ENCODE assay signal across 18 cellular contexts in genomic region chr9:132004323-132004722, GRCh38.
DNase-seq lines count a peak whose midpoint lies in the region; ATAC-seq and TF ChIP-seq lines count a peak whose summit lies in the region.
"Had no signal": no experiment of that assay in that cellular context is flagged by ENCODE, and none has a peak within 500 bp of the region (broad histone marks: within the 10 kb centered on the region; RNA-seq: fewer than 3 reads in every experiment).

No MANE protein-coding gene starts in this region.

- H3K27ac Mint-ChIP-seq in GM23338 = peak overlapping the region; percentile 18
- peak overlapping the region; percentile 16 for H3K27ac Mint-ChIP-seq in activated B cell treated with CpG ODN at 0.5 μM for 24 hours
- peak overlapping the region; percentile 3 for H3K27ac Mint-ChIP-seq in memory B cell

- peaks cover 8% of the 10 kb centered on the region; the same call in 2 of the 3 replicates for H3K36me3 Mint-ChIP-seq in GM23338 (ENCODE audit: low read depth)
- peaks cover 18% of the 10 kb centered on the region for H3K36me3 Mint-ChIP-seq in activated B cell treated with CpG ODN at 0.5 μM for 24 hours (ENCODE audit: low read depth)
- H3K36me3 Mint-ChIP-seq in memory B cell = peaks cover 14% of the 10 kb centered on the region

- no peaks in the 10 kb centered on the region for H3K36me3 ChIP-seq in GM23338 (ENCODE audit: insufficient read depth)
- no peaks in the 10 kb centered on the region for H3K36me3 ChIP-seq in left lung
- no peaks in the 10 kb centered on the region for H3K36me3 ChIP-seq in PC-9 (ENCODE audit: low read depth)

- no peak overlapping the region for H3K27ac ChIP-seq in GM23338 (ENCODE audit: low read depth)
- no peak overlapping the region for H3K27ac ChIP-seq in left lung
- H3K27ac ChIP-seq in PC-9 = no peak overlapping the region

- H3K4me3 Mint-ChIP-seq in GM23338 = no peak overlapping the region
- H3K4me3 Mint-ChIP-seq in activated B cell treated with CpG ODN at 0.5 μM for 24 hours = no peak overlapping the region
- no peak overlapping the region for H3K4me3 Mint-ChIP-seq in memory B cell
- H3K4me3 Mint-ChIP-seq: CD4-positive, CD25-positive, alpha-beta regulatory T cell had no signal

- H3K4me2 ChIP-seq in GM23338 (no peak overlapping the region), PC-9 (no peak overlapping the region)

- DNase-seq in GM23338 (ENCODE audit: low spot score) (no peak), activated B cell treated with CpG ODN at 0.5 μM for 24 hours (no peak), memory B cell (ENCODE audit: low spot score in 2 of 2) (no peak), amniotic stem cell (lab: John Stamatoyannopoulos, UW) (no peak), posterior cingulate gyrus (no peak), left lung (no peak), PC-9 (no peak)
- DNase-seq: CD4-positive, CD25-positive, alpha-beta regulatory T cell; COR-L47; GDM1; MM.1S; NCI-H1092; NCI-H1436 treated with DMSO at 0.1 percent for 48 hours; NCI-H2029; NCI-H526; SJCRH30 had no signal

- H3K9me3 ChIP-seq in left lung (no peaks in the 10 kb centered on the region), PC-9 (ENCODE audit: insufficient read depth, low read depth) (no peaks in the 10 kb centered on the region)
- H3K9me3 ChIP-seq: SJCRH30 had no signal

- peaks cover 52% of the 10 kb centered on the region for H3K4me1 ChIP-seq in GM23338 (ENCODE audit: insufficient read depth)
- H3K4me1 ChIP-seq in left lung = peaks cover 0 to 22% of the 10 kb centered on the region in 2 donors
- peaks cover 21% of the 10 kb centered on the region for H3K4me1 ChIP-seq in PC-9 (replicated peaks; ENCODE audit: insufficient read depth)

- H3K4me1 Mint-ChIP-seq in GM23338 (peaks cover 72% of the 10 kb centered on the region), activated B cell treated with CpG ODN at 0.5 μM for 24 hours (peaks cover 18% of the 10 kb centered on the region), memory B cell (peaks cover 17% of the 10 kb centered on the region)

- TF ChIP-seq CTCF in GM23338 (conservative IDR thresholded peaks at IDR 0.05; ENCODE audit: low read depth in 2 of 2) (no peak), activated B cell treated with CpG ODN at 0.5 μM for 24 hours (IDR thresholded peaks at IDR 0.05) (no peak), left lung (IDR thresholded peaks at IDR 0.05) (no peak), PC-9 (conservative IDR thresholded peaks at IDR 0.05) (no peak)

- H2AFZ ChIP-seq in GM23338 (no peak overlapping the region), PC-9 (no peak overlapping the region)

- POLR2A ChIA-PET in activated B cell treated with CpG ODN at 0.5 μM for 24 hours (lab: Charles Lee) (no interaction called here), PC-9 (lab: Charles Lee; ENCODE audit: unreplicated experiment) (no interaction called here)

- no TSS peak for BruUV-seq in PC-9 (replicated peaks; lab: Mats Ljungman, UMichigan)

- H3K9me3 Mint-ChIP-seq in GM23338 (no peaks in the 10 kb centered on the region; the same call in 2 of the 3 replicates), activated B cell treated with CpG ODN at 0.5 μM for 24 hours (no peaks in the 10 kb centered on the region), memory B cell (no peaks in the 10 kb centered on the region)
- H3K9me3 Mint-ChIP-seq: CD4-positive, CD25-positive, alpha-beta regulatory T cell had no signal

- H3K4me3 ChIP-seq in GM23338 (no peak overlapping the region), left lung (no peak overlapping the region), PC-9 (no peak overlapping the region)
- H3K4me3 ChIP-seq: SJCRH30 had no signal

- no peaks in the 10 kb centered on the region for H4K20me1 ChIP-seq in GM23338 (replicated peaks; ENCODE audit: insufficient read depth)
- H4K20me1 ChIP-seq in PC-9 (ENCODE audit: insufficient read depth) = peaks cover 18% of the 10 kb centered on the region

- H3K27me3 Mint-ChIP-seq in GM23338 (ENCODE audit: insufficient read depth, low read depth, poor library complexity) (peaks cover 5% of the 10 kb centered on the region), activated B cell treated with CpG ODN at 0.5 μM for 24 hours (no peaks in the 10 kb centered on the region), memory B cell (no peaks in the 10 kb centered on the region)
- H3K27me3 Mint-ChIP-seq: CD4-positive, CD25-positive, alpha-beta regulatory T cell had no signal

- no peaks in the 10 kb centered on the region for H3K9me2 ChIP-seq in GM23338 (ENCODE audit: insufficient read depth)
- no peaks in the 10 kb centered on the region for H3K9me2 ChIP-seq in PC-9 (ENCODE audit: insufficient read depth)

- H3K79me2 ChIP-seq in GM23338 (replicated peaks; ENCODE audit: insufficient read depth) (peaks cover 20% of the 10 kb centered on the region; the same call in 1 of the 2 replicates), PC-9 (ENCODE audit: low read depth) (no peaks in the 10 kb centered on the region; the same call in 1 of the 2 replicates)

- intact Hi-C loops in activated B cell treated with CpG ODN at 0.5 μM for 24 hours (cut with micrococcal nuclease) = no loop called here
- intact Hi-C loops in posterior cingulate gyrus (cut with DNase I) = no loop called here
- intact Hi-C loops in left lung (cut with DNase I) = no loop called here
- intact Hi-C loops in PC-9 (cut with micrococcal nuclease; ENCODE audit: unreplicated experiment) = no loop called here

- CTCF ChIA-PET in activated B cell treated with CpG ODN at 0.5 μM for 24 hours (lab: Charles Lee) (no interaction called here), PC-9 (lab: Charles Lee) (no interaction called here)

- H3F3A ChIP-seq in GM23338 (replicated peaks; ENCODE audit: low read depth) (no peaks in the 10 kb centered on the region), PC-9 (ENCODE audit: insufficient read depth, low read depth) (peaks cover 6% of the 10 kb centered on the region; the same call in 1 of the 2 replicates)

- ATAC-seq in GM23338 (peak; percentile 17; the same call in 2 of the 3 replicates), activated B cell treated with CpG ODN at 0.5 μM for 24 hours (ENCODE audit: low read depth) (no peak), memory B cell (ENCODE audit: low read depth) (no peak), left lung (no peak)
- ATAC-seq: HCT116, Panc1 had no signal

- H3K27me3 ChIP-seq in GM23338 (ENCODE audit: insufficient read depth) = no peaks in the 10 kb centered on the region
- H3K27me3 ChIP-seq in left lung = no peaks in the 10 kb centered on the region
- no peaks in the 10 kb centered on the region for H3K27me3 ChIP-seq in PC-9 (ENCODE audit: insufficient read depth, low read depth)
- H3K27me3 ChIP-seq: SJCRH30 had no signal

TF ChIP-seq in GM23338, 12 proteins besides CTCF, POLR2A, EP300 and RAD21 (continues in another document):
- TF ChIP-seq NANOG (IDR thresholded peaks at IDR 0.05; ENCODE audit: borderline replicate concordance) (no peak), ZNF331 (CRISPR knock-in tag; IDR thresholded peaks at IDR 0.05; ENCODE audit: low read depth) (no peak), CREB1 (CRISPR knock-in tag; IDR thresholded peaks at IDR 0.05; ENCODE audit: low read depth) (no peak)
